In genomic region chr15:51775967-51776816, GRCh38 we compare ENCODE assay signal across 8 cellular contexts. TPM values are rescaled to one million over a fixed set of nuclear protein-coding genes. Genes with fewer than 3 reads are reported as not detected.
DNase-seq lines count a peak whose midpoint lies in the region; ATAC-seq and TF ChIP-seq lines count a peak whose summit lies in the region.

No MANE protein-coding gene starts in this region.

- no peaks in the 10 kb centered on the region for H3K27me3 Mint-ChIP-seq in CD8-positive, alpha-beta T cell (ENCODE audit: low read depth)
- no peaks in the 10 kb centered on the region for H3K27me3 Mint-ChIP-seq in endodermal cell (ENCODE audit: insufficient read depth)

- peak; percentile 82 for TF ChIP-seq CTCF in CD8-positive, alpha-beta T cell (IDR thresholded peaks at IDR 0.05)
- TF ChIP-seq CTCF in endodermal cell (conservative IDR thresholded peaks at IDR 0.05) (peak; percentile 87), transverse colon (IDR thresholded peaks at IDR 0.05) (peak; percentile 71 to 87 (median 76))

- H3K4me1 ChIP-seq in CD8-positive, alpha-beta T cell (ENCODE audit: insufficient read depth, low read length): no peaks in the 10 kb centered on the region
- H3K4me1 ChIP-seq in endodermal cell (ENCODE audit: control insufficient read depth, insufficient read depth, low read length) (no peaks in the 10 kb centered on the region), transverse colon (peaks cover 0 to 12% (median 0%) of the 10 kb centered on the region in 4 donors)

- H3K4me3 Mint-ChIP-seq in CD8-positive, alpha-beta T cell: no peak overlapping the region
- no peak overlapping the region for H3K4me3 Mint-ChIP-seq in endodermal cell

- peaks cover 6% of the 10 kb centered on the region for H3K4me1 Mint-ChIP-seq in CD8-positive, alpha-beta T cell (ENCODE audit: low read depth)
- no peaks in the 10 kb centered on the region for H3K4me1 Mint-ChIP-seq in endodermal cell

- H3K27ac Mint-ChIP-seq in CD8-positive, alpha-beta T cell: no peak overlapping the region
- H3K27ac Mint-ChIP-seq in endodermal cell: no peak overlapping the region

- WGBS in endodermal cell (ENCODE audit: insufficient coverage in 1 of 2, insufficient read length in 1 of 2), 2 experiments: 61 to 63% methylated on average over 10 to 11 of the region's 11 CpGs
- 27 to 37% methylated on average over 5 to 11 of the region's 11 CpGs for WGBS in transverse colon (ENCODE audit: low coverage in 1 of 2), 2 donors

- in situ Hi-C loops in transverse colon (cut with MboI; ENCODE audit: low pct_ligation_motif_present in 1 of 4, low pct_unique_long_range_greater_than_20kb in 1 of 4, low sequenced_read_pairs in 3 of 4): loop anchor here in 3 of 4 donors (5.0 to 10.0 kb wide), 3 partner anchors 121 to 134 kb away; no protein-coding TSS in a partner anchor

- no peak overlapping the region for H3K9ac ChIP-seq in endodermal cell (ENCODE audit: extremely low read depth, low read length, poor library complexity, severe bottlenecking)

- no peak for TF ChIP-seq EP300 in transverse colon (IDR thresholded peaks at IDR 0.05; ENCODE audit: low read depth)

- DNase-seq in CD8-positive, alpha-beta T cell: peak in 6 of 7 experiments; percentile 37 to 67 (median 46)
- DNase-seq in NCI-H2171 (lab: John Stamatoyannopoulos, UW) (peak; percentile 66), endodermal cell (peak; percentile 88), mucosa of gallbladder (ENCODE audit: low spot score) (peak; percentile 28), transverse colon (peak; percentile 48)
- peak; percentile 43 to 65 for DNase-seq in activated CD4-positive, alpha-beta T cell treated with anti-CD3 and anti-CD28 coated beads for 4 hours

- CTCF ChIA-PET in CD8-positive, alpha-beta T cell (lab: Charles Lee): interaction anchor here (0.6 to 9.1 kb wide), 44 partner anchors 8 to 451 kb away, joined by 3 to 314 read pairs (median 4); partner anchors contain the start of genes LEO1, LYSMD2, SCG3 and TMOD2

- peak; percentile 87 for ATAC-seq in CD8-positive, alpha-beta T cell
- ATAC-seq in GM19397 (IDR thresholded peaks at IDR 0.05; ENCODE audit: unreplicated experiment) (peak; percentile 66), GM19395 (IDR thresholded peaks at IDR 0.05; ENCODE audit: unreplicated experiment) (no peak)

- peaks cover 71% of the 10 kb centered on the region for H3K36me3 Mint-ChIP-seq in CD8-positive, alpha-beta T cell
- no peaks in the 10 kb centered on the region for H3K36me3 Mint-ChIP-seq in endodermal cell (ENCODE audit: low read depth)

- H3K36me3 ChIP-seq in CD8-positive, alpha-beta T cell (ENCODE audit: insufficient read depth, low read length): no peaks in the 10 kb centered on the region
- H3K36me3 ChIP-seq in endodermal cell (ENCODE audit: control insufficient read depth, insufficient read depth, low read length) (no peaks in the 10 kb centered on the region), transverse colon (no peaks in the 10 kb centered on the region)

- no peak overlapping the region for H3K27ac ChIP-seq in CD8-positive, alpha-beta T cell (ENCODE audit: low read depth, low read length)
- H3K27ac ChIP-seq in endodermal cell (ENCODE audit: low read depth, low read length) (no peak overlapping the region), transverse colon (no peak overlapping the region)

- H3K4me3 ChIP-seq in CD8-positive, alpha-beta T cell (ENCODE audit: low read depth, low read length): no peak overlapping the region
- H3K4me3 ChIP-seq in endodermal cell (ENCODE audit: low read length): no peak overlapping the region
- H3K4me3 ChIP-seq in transverse colon: no peak overlapping the region

- intact Hi-C loops in CD8-positive, alpha-beta T cell (cut with DNase I, micrococcal nuclease): loop anchor here (1.0 to 5.0 kb wide), 3 partner anchors 39 to 614 kb away; partner anchors contain the start of gene LYSMD2 (in 1 of the 2)
- intact Hi-C loops in transverse colon (cut with DNase I; ENCODE audit: low total_unique reads): loop anchor here (2.0 kb wide), 1 partner anchor 129 kb away; no protein-coding TSS in a partner anchor

- TF ChIP-seq POLR2A in transverse colon (IDR thresholded peaks at IDR 0.05): no peak

- no peaks in the 10 kb centered on the region for H3K27me3 ChIP-seq in CD8-positive, alpha-beta T cell (ENCODE audit: insufficient read depth, low read length)
- H3K27me3 ChIP-seq in endodermal cell (ENCODE audit: control insufficient read depth, insufficient read depth, low read length, poor library complexity, severe bottlenecking) (no peaks in the 10 kb centered on the region), transverse colon (no peaks in the 10 kb centered on the region)

- POLR2A ChIA-PET in CD8-positive, alpha-beta T cell (lab: Charles Lee): interaction anchor here (0.6 to 1.4 kb wide), 6 partner anchors 15 to 135 kb away, joined by 3 to 8 read pairs (median 4); partner anchors contain the start of gene LYSMD2

- H3K9me3 ChIP-seq in CD8-positive, alpha-beta T cell (ENCODE audit: low read length): no peaks in the 10 kb centered on the region
- H3K9me3 ChIP-seq in endodermal cell (ENCODE audit: control insufficient read depth, low read length) (no peaks in the 10 kb centered on the region), transverse colon (no peaks in the 10 kb centered on the region)

- no peaks in the 10 kb centered on the region for H3K9me3 Mint-ChIP-seq in CD8-positive, alpha-beta T cell
- H3K9me3 Mint-ChIP-seq in endodermal cell: no peaks in the 10 kb centered on the region

RNA-seq across cellular contexts. Expression of gene TMOD2, which starts 24.8 kb away (rescaled TPM):
- total RNA-seq in CD8-positive, alpha-beta T cell: 1 to 10 TPM; 5.1 to 5.3 TPM
- 1 to 10 TPM; 2.1 to 2.5 TPM for total RNA-seq in endodermal cell
- polyA plus RNA-seq in endodermal cell (2013, experiment 1 of 2): 2.8 TPM
- polyA plus RNA-seq in endodermal cell (2013, experiment 2 of 2): 2.8 TPM
- 14.0 TPM for total RNA-seq in mucosa of gallbladder
- total RNA-seq in transverse colon: 1 to 10 TPM; 1.8 to 6.8 (median 5.3) TPM

RNA-seq across cellular contexts. Expression of gene LYSMD2, which starts 38.7 kb away (rescaled TPM):
- 10 to 100 TPM; 18.9 to 20.0 TPM for total RNA-seq in CD8-positive, alpha-beta T cell
- total RNA-seq in endodermal cell: 1 to 10 TPM in 1 of 2 donors, under 1 TPM in 1; 0.80 to 1.5 TPM
- polyA plus RNA-seq in endodermal cell (2013, experiment 1 of 2): 0.36 TPM
- polyA plus RNA-seq in endodermal cell (2013, experiment 2 of 2): 0.37 TPM
- total RNA-seq in mucosa of gallbladder: 18.2 TPM
- 1 to 10 TPM; 2.2 to 9.2 (median 4.4) TPM for total RNA-seq in transverse colon

RNA-seq across cellular contexts. Expression of gene TMOD3, which starts 53.3 kb away (rescaled TPM):
- total RNA-seq in CD8-positive, alpha-beta T cell: 10 to 100 TPM; 32.7 to 32.9 TPM
- total RNA-seq in endodermal cell (10 to 100 TPM; 39.6 to 44.4 TPM), mucosa of gallbladder (37.4 TPM), transverse colon (10 to 100 TPM; 18.7 to 65.8 (median 45.3) TPM)
- 20.6 TPM for polyA plus RNA-seq in endodermal cell (2013, experiment 1 of 2)
- polyA plus RNA-seq in endodermal cell (2013, experiment 2 of 2): 21.4 TPM

Comparison
In these comparisons a context has a peak if more than half of its experiments do, and no peak if none do; other contexts are left out.
1. DNase-seq: peak in every context shown above with its lines; median percentile 88 in endodermal cell; 66 in NCI-H2171; 54 in activated CD4-positive, alpha-beta T cell treated with anti-CD3 and anti-CD28 coated beads for 4 hours; 48 in transverse colon; 46 in CD8-positive, alpha-beta T cell; 28 in mucosa of gallbladder.